18 cellular contexts compared by ENCODE assay signal in genomic region chr19:23403024-23403423, GRCh38. TPM values are rescaled to one million over a fixed set of nuclear protein-coding genes. Genes with fewer than 3 reads are reported as not detected.
DNase-seq lines count a peak whose midpoint lies in the region; ATAC-seq and TF ChIP-seq lines count a peak whose summit lies in the region.
"Had no signal": no experiment of that assay in that cellular context is flagged by ENCODE, and none has a peak within 500 bp of the region (broad histone marks: within the 10 kb centered on the region; RNA-seq: fewer than 3 reads in every experiment).

No MANE protein-coding gene starts in this region.

- H3K36me3 ChIP-seq in muscle layer of duodenum (ENCODE audit: control insufficient read depth in 1 of 2, insufficient read depth in 2 of 2, low read length in 2 of 2): no peaks in the 10 kb centered on the region

- H3K27ac ChIP-seq in muscle layer of duodenum (ENCODE audit: low read length): peak overlapping the region; percentile 76
- H3K27ac ChIP-seq: GM23248 had no signal

- H3K27me3 ChIP-seq in muscle layer of duodenum (ENCODE audit: low read depth, low read length): no peaks in the 10 kb centered on the region

- peaks cover 9 to 12% of the 10 kb centered on the region in 2 donors for H3K4me1 Mint-ChIP-seq in natural killer cell treated with Interleukin-12 subunit alpha and Interleukin-12 subunit beta and Interleukin-15 and Interleukin-18, amount 100 ng/mL, for 72 hours (ENCODE audit: low read depth in 2 of 2)
- peaks cover 6 to 7% of the 10 kb centered on the region in 2 donors for H3K4me1 Mint-ChIP-seq in natural killer cell
- no peaks in the 10 kb centered on the region for H3K4me1 Mint-ChIP-seq in type B pancreatic cell (ENCODE audit: unreplicated experiment)

- no peaks in the 10 kb centered on the region for H3K27me3 Mint-ChIP-seq in natural killer cell treated with Interleukin-12 subunit alpha and Interleukin-12 subunit beta and Interleukin-15 and Interleukin-18, amount 100 ng/mL, for 72 hours
- H3K27me3 Mint-ChIP-seq in natural killer cell (ENCODE audit: low read depth in 2 of 2): no peaks in the 10 kb centered on the region
- no peaks in the 10 kb centered on the region for H3K27me3 Mint-ChIP-seq in type B pancreatic cell
- H3K27me3 Mint-ChIP-seq: CD4-positive, CD25-positive, alpha-beta regulatory T cell had no signal

- intact Hi-C loops in natural killer cell (cut with micrococcal nuclease): no loop called here

- no peak for TF ChIP-seq CTCF in natural killer cell (IDR thresholded peaks at IDR 0.05)
- no peak for TF ChIP-seq CTCF in type B pancreatic cell (conservative IDR thresholded peaks at IDR 0.05)

- no peak for DNase-seq in natural killer cell treated with Interleukin-12 subunit alpha and Interleukin-12 subunit beta and Interleukin-15 and Interleukin-18, amount 100 ng/mL, for 72 hours (ENCODE audit: low spot score)
- DNase-seq in natural killer cell (no peak), islet precursor cell (peak; percentile 11), type B pancreatic cell (ENCODE audit: extremely low spot score, unreplicated experiment) (no peak), amygdala (lab: John Stamatoyannopoulos, UW) (no peak)
- DNase-seq: CD4-positive, CD25-positive, alpha-beta regulatory T cell; DMS153; DND-41; GM23248; KBM-7; NCI-H1105; NCI-H1436 treated with DMSO at 0.1 percent for 48 hours; NCI-H2029; NCI-H446; NCI-H524 treated with DMSO at 0.1 percent for 48 hours had no signal

- ATAC-seq in natural killer cell treated with Interleukin-12 subunit alpha and Interleukin-12 subunit beta and Interleukin-15 and Interleukin-18, amount 100 ng/mL, for 72 hours: no peak
- no peak for ATAC-seq in natural killer cell
- ATAC-seq in GM21515 (IDR thresholded peaks at IDR 0.05; ENCODE audit: unreplicated experiment): no peak
- no peak for ATAC-seq in HG02623 (IDR thresholded peaks at IDR 0.05; ENCODE audit: unreplicated experiment)

- H3K9me3 Mint-ChIP-seq in natural killer cell treated with Interleukin-12 subunit alpha and Interleukin-12 subunit beta and Interleukin-15 and Interleukin-18, amount 100 ng/mL, for 72 hours: no peaks in the 10 kb centered on the region
- H3K9me3 Mint-ChIP-seq in natural killer cell (no peaks in the 10 kb centered on the region), type B pancreatic cell (no peaks in the 10 kb centered on the region)

- no peaks in the 10 kb centered on the region for H3K9me3 ChIP-seq in muscle layer of duodenum (ENCODE audit: control insufficient read depth in 1 of 2, low read length in 2 of 2)

- no peak overlapping the region for H3K4me3 ChIP-seq in muscle layer of duodenum (ENCODE audit: low read depth in 1 of 2, low read length in 2 of 2)
- H3K4me3 ChIP-seq: GM23248 had no signal

- no peaks in the 10 kb centered on the region for H3K4me1 ChIP-seq in muscle layer of duodenum (ENCODE audit: control insufficient read depth in 1 of 2, insufficient read depth in 2 of 2, low read length in 2 of 2)

- H3K36me3 Mint-ChIP-seq in natural killer cell treated with Interleukin-12 subunit alpha and Interleukin-12 subunit beta and Interleukin-15 and Interleukin-18, amount 100 ng/mL, for 72 hours: peaks cover 8% of the 10 kb centered on the region
- no peaks in the 10 kb centered on the region for H3K36me3 Mint-ChIP-seq in natural killer cell
- peaks cover 12% of the 10 kb centered on the region for H3K36me3 Mint-ChIP-seq in type B pancreatic cell
- H3K36me3 Mint-ChIP-seq: CD4-positive, CD25-positive, alpha-beta regulatory T cell had no signal

- H3K27ac Mint-ChIP-seq in natural killer cell treated with Interleukin-12 subunit alpha and Interleukin-12 subunit beta and Interleukin-15 and Interleukin-18, amount 100 ng/mL, for 72 hours: peak overlapping the region; percentile 74 to 91
- H3K27ac Mint-ChIP-seq in natural killer cell: no peak overlapping the region
- peak overlapping the region; percentile 43 for H3K27ac Mint-ChIP-seq in type B pancreatic cell
- H3K27ac Mint-ChIP-seq: CD4-positive, CD25-positive, alpha-beta regulatory T cell had no signal

- H3K4me3 Mint-ChIP-seq in natural killer cell treated with Interleukin-12 subunit alpha and Interleukin-12 subunit beta and Interleukin-15 and Interleukin-18, amount 100 ng/mL, for 72 hours: no peak overlapping the region
- no peak overlapping the region for H3K4me3 Mint-ChIP-seq in natural killer cell
- no peak overlapping the region for H3K4me3 Mint-ChIP-seq in type B pancreatic cell
- H3K4me3 Mint-ChIP-seq: CD4-positive, CD25-positive, alpha-beta regulatory T cell had no signal

RNA-seq across cellular contexts. Expression of gene ZNF91, which starts 7.8 kb away (rescaled TPM):
- 10 to 100 TPM; 37.0 to 38.2 TPM for total RNA-seq in natural killer cell treated with Interleukin-12 subunit alpha and Interleukin-12 subunit beta and Interleukin-15 and Interleukin-18, amount 100 ng/mL, for 72 hours
- total RNA-seq in natural killer cell (100 to 1,000 TPM in 1 of 3 donors, 10 to 100 TPM in 2; 92.3 to 144 (median 96.7) TPM), type B pancreatic cell (ENCODE audit: low replicate concordance) (89.6 and 110 TPM in 2 replicates)

Comparison
In these comparisons a context has a peak if more than half of its experiments do, and no peak if none do; other contexts are left out.
1. H3K27ac Mint-ChIP-seq: peak in natural killer cell treated with Interleukin-12 subunit alpha and Interleukin-12 subunit beta and Interleukin-15 and Interleukin-18, amount 100 ng/mL, for 72 hours (2 of 2) and type B pancreatic cell (single experiment); none in natural killer cell (0 of 2).